Comparison of ENCODE assay signal across 8 cellular contexts in the genomic region with DNA sequence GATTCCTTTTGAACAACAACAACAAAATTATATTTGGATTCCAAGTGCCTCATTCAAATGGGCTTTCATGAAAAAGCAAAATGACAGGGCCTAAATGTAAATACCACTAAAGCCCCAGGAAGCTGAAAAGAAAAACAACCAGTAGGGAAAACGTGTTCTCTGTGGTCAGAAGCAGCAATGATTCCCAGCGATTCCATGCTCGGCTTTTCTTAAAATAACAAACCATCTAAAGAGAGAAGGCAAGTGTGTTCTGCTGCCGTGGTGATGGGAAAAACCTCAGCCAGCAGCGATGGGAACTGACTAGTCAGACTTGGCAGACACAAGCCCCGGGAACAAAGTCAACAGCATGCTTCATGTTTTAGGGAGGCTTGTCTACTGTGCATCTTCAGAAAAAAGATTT.
DNase-seq lines count a peak whose midpoint lies in the region; ATAC-seq and TF ChIP-seq lines count a peak whose summit lies in the region.

No MANE protein-coding gene starts in this region.

- H3K4me1 ChIP-seq in ascending aorta, result peaks cover 0 to 4% of the 10 kb centered on the region in 2 donors
- peaks cover 0 to 39% (median 21%) of the 10 kb centered on the region in 9 donors for H3K4me1 ChIP-seq in heart right ventricle

- DNase-seq in EL (peak; percentile 91), ascending aorta (ENCODE audit: low spot score in 2 of 2) (peak; percentile 25 to 74), heart right ventricle (peak; percentile 59 to 86), putamen (ENCODE audit: low spot score) (peak; percentile 82), GM13977 (ENCODE audit: low spot score) (no peak), GM10266 (ENCODE audit: extremely low spot score) (no peak), GM13976 (ENCODE audit: low spot score) (no peak)

- intact Hi-C loops in ascending aorta (cut with DNase I) (no loop called here), heart right ventricle (cut with DNase I) (loop anchor here in 1 of 10 donors (10.0 kb wide), 1 partner anchor 122 kb away; no protein-coding TSS in a partner anchor)

- in situ Hi-C loops in GM13977 (cut with MboI; ENCODE audit: low pct_unique_long_range_greater_than_20kb, low sequenced_read_pairs, unreplicated experiment) (no loop called here), GM13976 (cut with MboI; ENCODE audit: low sequenced_read_pairs, unreplicated experiment) (no loop called here)

- WGBS in heart right ventricle, 2 donors, result 10% methylated on average over 6 of the region's 6 CpGs

- H3K27me3 ChIP-seq in ascending aorta, result no peaks in the 10 kb centered on the region
- H3K27me3 ChIP-seq in heart right ventricle, result no peaks in the 10 kb centered on the region

- H3K4me3 ChIP-seq in ascending aorta (peak overlapping the region; percentile 12 to 19), heart right ventricle (peak overlapping the region in 5 of 10 donors; percentile 9 to 23 (median 15))

- H3K27ac ChIP-seq in ascending aorta, result peak overlapping the region; percentile 60 to 70
- peak overlapping the region; percentile 47 to 90 (median 74) for H3K27ac ChIP-seq in heart right ventricle

- H3K9me3 ChIP-seq in ascending aorta (no peaks in the 10 kb centered on the region), heart right ventricle (peaks cover 0 to 4% (median 0%) of the 10 kb centered on the region in 11 donors)

- H3K36me3 ChIP-seq in ascending aorta (no peaks in the 10 kb centered on the region), heart right ventricle (no peaks in the 10 kb centered on the region)

- ATAC-seq in heart right ventricle (peak; percentile 88 to 94 (median 92)), GM21576 (IDR thresholded peaks at IDR 0.05; ENCODE audit: unreplicated experiment) (no peak)

- TF ChIP-seq CTCF in ascending aorta (IDR thresholded peaks at IDR 0.05), result no peak
- TF ChIP-seq CTCF in heart right ventricle (IDR thresholded peaks at IDR 0.05), result no peak
- TF ChIP-seq CTCF in GM13977 (IDR thresholded peaks at IDR 0.05; ENCODE audit: extremely low read depth, insufficient read depth, missing control alignments), result no peak
- no peak for TF ChIP-seq CTCF in GM10266 (IDR thresholded peaks at IDR 0.05; ENCODE audit: control insufficient read depth, insufficient read depth, low read depth, missing control alignments)
- TF ChIP-seq CTCF in GM13976 (IDR thresholded peaks at IDR 0.05; ENCODE audit: borderline replicate concordance, control extremely low read depth, extremely low read depth, insufficient read depth, missing control alignments), result no peak

Comparison
In these comparisons a context has a peak if more than half of its experiments do, and no peak if none do; other contexts are left out.
1. DNase-seq: peak in EL (single experiment), ascending aorta (2 of 2), heart right ventricle (2 of 2) and putamen (single experiment); none in GM13977 (single experiment), GM10266 (single experiment) and GM13976 (single experiment).